10 cellular contexts compared by ENCODE assay signal in the genomic region with DNA sequence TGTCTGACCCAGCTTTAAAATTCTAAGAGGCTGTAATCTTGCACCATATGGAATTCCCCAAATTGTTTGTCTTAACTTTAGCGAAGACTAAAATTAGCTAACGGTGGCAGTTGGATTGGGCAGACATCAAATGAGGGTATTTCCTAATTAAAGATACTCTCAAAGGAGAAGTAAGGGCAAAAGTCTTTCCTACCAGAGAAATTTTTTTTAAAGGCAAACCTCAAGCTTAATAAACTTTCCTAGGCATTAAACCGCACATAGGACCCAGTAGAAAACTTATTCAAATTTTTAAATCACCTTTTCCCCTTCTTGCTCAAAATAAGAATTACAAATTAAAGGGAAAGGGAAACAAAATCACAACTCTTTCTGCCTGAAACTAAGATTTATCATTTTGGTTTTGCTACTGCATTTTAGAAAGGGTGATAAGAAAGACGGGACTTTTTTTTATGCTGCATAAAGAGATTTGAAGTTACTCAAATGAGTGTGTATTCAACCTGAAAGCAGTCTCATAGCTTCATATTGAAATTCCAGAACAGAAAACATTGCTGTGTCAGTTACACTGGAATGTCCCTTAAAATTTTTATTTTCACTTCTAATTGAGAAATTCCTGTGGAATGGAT.
DNase-seq lines count a peak whose midpoint lies in the region; ATAC-seq, FAIRE-seq and TF ChIP-seq lines count a peak whose summit lies in the region.
"Had no signal": no experiment of that assay in that cellular context is flagged by ENCODE, and none has a peak within 500 bp of the region (broad histone marks: within the 10 kb centered on the region; RNA-seq: fewer than 3 reads in every experiment).

No MANE protein-coding gene starts in this region.

- H3K27me3 Mint-ChIP-seq in activated CD4-positive, alpha-beta memory T cell treated with anti-CD3 and anti-CD28 coated beads, Interleukin-2, amount 10 ng/mL, durations not matched to agents 7 days and 5 days: no peaks in the 10 kb centered on the region

- ATAC-seq in GM19455 (IDR thresholded peaks at IDR 0.05; ENCODE audit: unreplicated experiment) (peak; percentile 31), HG03159 (IDR thresholded peaks at IDR 0.05; ENCODE audit: unreplicated experiment) (peak; percentile 54)

- no peak for FAIRE-seq in H54 (lab: Jason Lieb, UNC)

- peaks cover 66% of the 10 kb centered on the region for H3K4me1 Mint-ChIP-seq in activated CD4-positive, alpha-beta memory T cell treated with anti-CD3 and anti-CD28 coated beads, Interleukin-2, amount 10 ng/mL, durations not matched to agents 7 days and 5 days

- POLR2A ChIA-PET in activated CD4-positive, alpha-beta memory T cell treated with anti-CD3 and anti-CD28 coated beads, Interleukin-2, amount 10 ng/mL, durations not matched to agents 7 days and 5 days (lab: Charles Lee): interaction anchor here (0.9 to 1.2 kb wide), 3 partner anchors 10 to 188 kb away, joined by 3 to 5 read pairs (median 3); no protein-coding TSS in a partner anchor

- peak overlapping the region; percentile 12 for H3K4me3 Mint-ChIP-seq in activated CD4-positive, alpha-beta memory T cell treated with anti-CD3 and anti-CD28 coated beads, Interleukin-2, amount 10 ng/mL, durations not matched to agents 7 days and 5 days

- TF ChIP-seq POLR2A in H54 (IDR thresholded peaks at IDR 0.05; ENCODE audit: low read depth, low read length): no peak

- CTCF ChIA-PET in activated CD4-positive, alpha-beta memory T cell treated with anti-CD3 and anti-CD28 coated beads, Interleukin-2, amount 10 ng/mL, durations not matched to agents 7 days and 5 days (lab: Charles Lee): interaction anchor here (1.2 kb wide), 1 partner anchor 31 kb away, joined by 4 read pairs; no protein-coding TSS in a partner anchor

- DNase-seq in GM10266 (ENCODE audit: extremely low spot score): peak; percentile 13
- no peak for DNase-seq in activated CD4-positive, alpha-beta memory T cell treated with anti-CD3 and anti-CD28 coated beads, Interleukin-2, amount 10 ng/mL, durations not matched to agents 7 days and 5 days
- no peak for DNase-seq in SW480 (ENCODE audit: low spot score)
- DNase-seq in HuH-7.5 (ENCODE audit: low spot score): no peak
- no peak for DNase-seq in GM19238 (ENCODE audit: insufficient read length, low spot score)
- DNase-seq in H54 (ENCODE audit: insufficient read length, low spot score): no peak
- DNase-seq: DMS53, NCI-H524 had no signal

- H3K9me3 Mint-ChIP-seq in activated CD4-positive, alpha-beta memory T cell treated with anti-CD3 and anti-CD28 coated beads, Interleukin-2, amount 10 ng/mL, durations not matched to agents 7 days and 5 days: peaks cover 7% of the 10 kb centered on the region

- peaks cover 24% of the 10 kb centered on the region for H3K36me3 Mint-ChIP-seq in activated CD4-positive, alpha-beta memory T cell treated with anti-CD3 and anti-CD28 coated beads, Interleukin-2, amount 10 ng/mL, durations not matched to agents 7 days and 5 days (ENCODE audit: low read depth)

- TF ChIP-seq CTCF in GM10266 (IDR thresholded peaks at IDR 0.05; ENCODE audit: control insufficient read depth, insufficient read depth, low read depth, missing control alignments): no peak

- H3K27ac Mint-ChIP-seq in activated CD4-positive, alpha-beta memory T cell treated with anti-CD3 and anti-CD28 coated beads, Interleukin-2, amount 10 ng/mL, durations not matched to agents 7 days and 5 days: peak overlapping the region; percentile 41
